Comparison of ENCODE assay signal across 13 cellular contexts in genomic region chr7:504221-505081, GRCh38. TPM values are rescaled to one million over a fixed set of nuclear protein-coding genes. Genes with fewer than 3 reads are reported as not detected.
DNase-seq lines count a peak whose midpoint lies in the region; ATAC-seq and TF ChIP-seq lines count a peak whose summit lies in the region.
"Had no signal": no experiment of that assay in that cellular context is flagged by ENCODE, and none has a peak within 500 bp of the region (broad histone marks: within the 10 kb centered on the region; RNA-seq: fewer than 3 reads in every experiment).

No MANE protein-coding gene starts in this region.

- BruUV-seq in Panc1 (replicated peaks; lab: Mats Ljungman, UMichigan) (no TSS peak), A673 (replicated peaks; lab: Mats Ljungman, UMichigan) (no TSS peak)

- TF ChIP-seq RAD21 in SK-N-SH (IDR thresholded peaks at IDR 0.05; ENCODE audit: low read length), result no peak

- H3K4me1 Mint-ChIP-seq in endodermal cell, result peaks cover 20% of the 10 kb centered on the region
- peaks cover 13% of the 10 kb centered on the region for H3K4me1 Mint-ChIP-seq in stimulated activated effector memory CD8-positive, alpha-beta T cell treated with anti-CD3 and anti-CD28 coated beads, Interleukin-12 subunit alpha, Interleukin-12 subunit beta, amount 100 ng/mL, for 72 hours
- H3K4me1 Mint-ChIP-seq: T-helper 17 cell had no signal

- CTCF ChIA-PET in Panc1 (lab: Charles Lee), result no interaction called here
- CTCF ChIA-PET in SK-N-SH (lab: Yijun Ruan, JAX), result no interaction called here
- CTCF ChIA-PET in A673 (lab: Charles Lee), result no interaction called here

- H3K9me3 ChIP-seq in Panc1 (ENCODE audit: control insufficient read depth, insufficient read depth, low read depth, low read length) (no peaks in the 10 kb centered on the region), endodermal cell (ENCODE audit: control insufficient read depth, low read length) (no peaks in the 10 kb centered on the region), lower lobe of right lung (no peaks in the 10 kb centered on the region), SK-N-SH (no peaks in the 10 kb centered on the region), A673 (ENCODE audit: low read depth, low read length, poor library complexity, severe bottlenecking) (no peaks in the 10 kb centered on the region)

- intact Hi-C loops in Panc1 (cut with micrococcal nuclease; ENCODE audit: unreplicated experiment) (no loop called here), lower lobe of right lung (cut with DNase I) (no loop called here), A673 (cut with micrococcal nuclease; ENCODE audit: unreplicated experiment) (no loop called here)

- H3K4me3 Mint-ChIP-seq in endodermal cell, result no peak overlapping the region
- H3K4me3 Mint-ChIP-seq in stimulated activated effector memory CD8-positive, alpha-beta T cell treated with anti-CD3 and anti-CD28 coated beads, Interleukin-12 subunit alpha, Interleukin-12 subunit beta, amount 100 ng/mL, for 72 hours, result no peak overlapping the region
- H3K4me3 Mint-ChIP-seq: T-helper 17 cell had no signal

- H3K79me2 ChIP-seq in SK-N-SH (ENCODE audit: insufficient read depth), result peaks cover 71% of the 10 kb centered on the region

- peaks cover 16% of the 10 kb centered on the region for H3F3A ChIP-seq in SK-N-SH (replicated peaks; ENCODE audit: insufficient read depth)

- H3K9me2 ChIP-seq in SK-N-SH, result no peaks in the 10 kb centered on the region

- H3K4me3 ChIP-seq in Panc1 (ENCODE audit: low read depth in 2 of 2, low read length in 2 of 2) (no peak overlapping the region), endodermal cell (ENCODE audit: low read length) (no peak overlapping the region), lower lobe of right lung (no peak overlapping the region), SK-N-SH (ENCODE audit: low read depth in 2 of 2, low read length in 1 of 2) (no peak overlapping the region), A673 (ENCODE audit: low read depth, low read length, poor library complexity, severe bottlenecking) (no peak overlapping the region)
- H3K4me3 ChIP-seq: neural progenitor cell had no signal

- H3K4me1 ChIP-seq in Panc1 (ENCODE audit: control insufficient read depth, insufficient read depth, low read length) (no peaks in the 10 kb centered on the region), endodermal cell (ENCODE audit: control insufficient read depth, insufficient read depth, low read length) (peaks cover 6% of the 10 kb centered on the region), lower lobe of right lung (peaks cover 22% of the 10 kb centered on the region), SK-N-SH (ENCODE audit: control insufficient read depth in 1 of 2, insufficient read depth in 2 of 2, low read depth in 1 of 2, low read length in 1 of 2) (no peaks in the 10 kb centered on the region), A673 (ENCODE audit: insufficient read depth, low read length, poor library complexity, severe bottlenecking) (no peaks in the 10 kb centered on the region)
- H3K4me1 ChIP-seq: neural progenitor cell had no signal

- DNase-seq in Panc1 (ENCODE audit: low read depth, low spot score) (no peak), endodermal cell (no peak), lower lobe of right lung (peak; percentile 66), glomerular visceral epithelial cell (ENCODE audit: extremely low spot score) (no peak), SK-N-SH (no peak), A673 (ENCODE audit: low spot score) (no peak)
- DNase-seq in stimulated activated effector memory CD8-positive, alpha-beta T cell treated with anti-CD3 and anti-CD28 coated beads, Interleukin-12 subunit alpha, Interleukin-12 subunit beta, amount 100 ng/mL, for 72 hours (ENCODE audit: low spot score in 2 of 2), result no peak
- DNase-seq: activated CD4-positive, alpha-beta T cell treated with anti-CD3 and anti-CD28 coated beads, Interleukin-2, amount 50 U/mL, for 4 hours; GF-D8; T-helper 17 cell had no signal

- peaks cover 83% of the 10 kb centered on the region for H4K20me1 ChIP-seq in SK-N-SH (ENCODE audit: insufficient read depth)

- H3K36me3 Mint-ChIP-seq in endodermal cell (ENCODE audit: low read depth), result peaks cover 37% of the 10 kb centered on the region
- H3K36me3 Mint-ChIP-seq in stimulated activated effector memory CD8-positive, alpha-beta T cell treated with anti-CD3 and anti-CD28 coated beads, Interleukin-12 subunit alpha, Interleukin-12 subunit beta, amount 100 ng/mL, for 72 hours, result peaks cover 97% of the 10 kb centered on the region
- H3K36me3 Mint-ChIP-seq: neural progenitor cell had no signal

- ATAC-seq in Panc1 (0 out of 2 replicates have a peak, but pooled peaks have one; percentile 35), lower lobe of right lung (peak; percentile 57 to 58), HG03095 (IDR thresholded peaks at IDR 0.05; ENCODE audit: unreplicated experiment) (no peak)
- no peak for ATAC-seq in stimulated activated effector memory CD8-positive, alpha-beta T cell treated with anti-CD3 and anti-CD28 coated beads, Interleukin-12 subunit alpha, Interleukin-12 subunit beta, amount 100 ng/mL, for 72 hours
- ATAC-seq: T-helper 17 cell had no signal

- TF ChIP-seq EP300 in SK-N-SH (IDR thresholded peaks at IDR 0.05; ENCODE audit: borderline replicate concordance in 1 of 2, low read depth in 1 of 2, low read length in 1 of 2), result no peak

- H3K9me3 Mint-ChIP-seq in endodermal cell, result no peaks in the 10 kb centered on the region
- H3K9me3 Mint-ChIP-seq in stimulated activated effector memory CD8-positive, alpha-beta T cell treated with anti-CD3 and anti-CD28 coated beads, Interleukin-12 subunit alpha, Interleukin-12 subunit beta, amount 100 ng/mL, for 72 hours, result no peaks in the 10 kb centered on the region
- H3K9me3 Mint-ChIP-seq: neural progenitor cell had no signal

- no peaks in the 10 kb centered on the region for H3K27me3 Mint-ChIP-seq in endodermal cell (ENCODE audit: insufficient read depth)
- H3K27me3 Mint-ChIP-seq: T-helper 17 cell had no signal

- H3K27ac ChIP-seq in Panc1 (ENCODE audit: low read length) (no peak overlapping the region), endodermal cell (ENCODE audit: low read depth, low read length) (no peak overlapping the region), lower lobe of right lung (peak overlapping the region; percentile 77), SK-N-SH (ENCODE audit: low read depth in 2 of 2, low read length in 1 of 2) (no peak overlapping the region), A673 (ENCODE audit: low read depth, low read length, poor library complexity, severe bottlenecking) (no peak overlapping the region)
- H3K27ac ChIP-seq: neural progenitor cell had no signal

- no peak overlapping the region for H3K4me2 ChIP-seq in SK-N-SH
- H3K4me2 ChIP-seq: neural progenitor cell had no signal

- TF ChIP-seq CTCF in Panc1 (IDR thresholded peaks at IDR 0.05), result no peak
- TF ChIP-seq CTCF in endodermal cell (conservative IDR thresholded peaks at IDR 0.05), result no peak
- TF ChIP-seq CTCF in lower lobe of right lung (IDR thresholded peaks at IDR 0.05), result no peak
- TF ChIP-seq CTCF in SK-N-SH (IDR thresholded peaks at IDR 0.05), result no peak
- no peak for TF ChIP-seq CTCF in A673 (conservative IDR thresholded peaks at IDR 0.05; ENCODE audit: low read depth, low read length)

- POLR2A ChIA-PET in Panc1 (lab: Charles Lee), result no interaction called here
- POLR2A ChIA-PET in SK-N-SH (lab: Yijun Ruan, JAX), result no interaction called here
- POLR2A ChIA-PET in A673 (lab: Charles Lee; ENCODE audit: low non-redundant PET), result no interaction called here

- in situ Hi-C loops in Panc1 (cut with HindIII; ENCODE audit: low pct_unique_long_range_greater_than_20kb, low sequenced_read_pairs), result no loop called here

- H2AFZ ChIP-seq in SK-N-SH (ENCODE audit: low read depth), result no peak overlapping the region
- H2AFZ ChIP-seq: neural progenitor cell had no signal

- H3K9ac ChIP-seq in endodermal cell (ENCODE audit: extremely low read depth, low read length, poor library complexity, severe bottlenecking) (no peak overlapping the region), SK-N-SH (no peak overlapping the region)
- H3K9ac ChIP-seq: neural progenitor cell had no signal

- no peaks in the 10 kb centered on the region for H3K36me3 ChIP-seq in Panc1 (ENCODE audit: control insufficient read depth, insufficient read depth, low read length)
- H3K36me3 ChIP-seq in endodermal cell (ENCODE audit: control insufficient read depth, insufficient read depth, low read length), result no peaks in the 10 kb centered on the region
- peaks cover 31% of the 10 kb centered on the region for H3K36me3 ChIP-seq in lower lobe of right lung
- peaks cover 23 to 51% of the 10 kb centered on the region in 2 experiments for H3K36me3 ChIP-seq in SK-N-SH (replicated peaks in 1 of 2; ENCODE audit: control insufficient read depth in 1 of 2, insufficient read depth in 2 of 2, low read length in 1 of 2)
- H3K36me3 ChIP-seq in A673 (ENCODE audit: insufficient read depth, low read length, poor library complexity, severe bottlenecking), result no peaks in the 10 kb centered on the region
- H3K36me3 ChIP-seq: neural progenitor cell had no signal

- H3K27ac Mint-ChIP-seq in endodermal cell, result peak overlapping the region; percentile 93
- H3K27ac Mint-ChIP-seq in stimulated activated effector memory CD8-positive, alpha-beta T cell treated with anti-CD3 and anti-CD28 coated beads, Interleukin-12 subunit alpha, Interleukin-12 subunit beta, amount 100 ng/mL, for 72 hours, result peak overlapping the region; percentile 81
- H3K27ac Mint-ChIP-seq: T-helper 17 cell had no signal

- H3K27me3 ChIP-seq in Panc1 (ENCODE audit: control insufficient read depth, insufficient read depth, low read length) (no peaks in the 10 kb centered on the region), endodermal cell (ENCODE audit: control insufficient read depth, insufficient read depth, low read length, poor library complexity, severe bottlenecking) (no peaks in the 10 kb centered on the region), lower lobe of right lung (ENCODE audit: low read depth) (no peaks in the 10 kb centered on the region), SK-N-SH (ENCODE audit: insufficient read depth) (no peaks in the 10 kb centered on the region), A673 (replicated peaks; ENCODE audit: insufficient read depth, low read depth, low read length, poor library complexity) (no peaks in the 10 kb centered on the region)
- H3K27me3 ChIP-seq: neural progenitor cell had no signal

- 92 to 94% methylated on average over 23 to 34 of the region's 34 CpGs for WGBS in endodermal cell (ENCODE audit: insufficient coverage in 1 of 2, insufficient read length in 1 of 2), 2 experiments
- WGBS in SK-N-SH (ENCODE audit: low lambda C conversion rate), result 87% methylated on average over 25 of the region's 34 CpGs

TF ChIP-seq in SK-N-SH, 30 proteins besides CTCF, POLR2A, EP300 and RAD21 (continues in another document):
- TF ChIP-seq TCF12 (IDR thresholded peaks at IDR 0.05) (no peak), TAF1 (IDR thresholded peaks at IDR 0.05; ENCODE audit: borderline replicate concordance, low read depth, low read length) (no peak)

RNA-seq across cellular contexts. Expression of gene PDGFA, which starts 15.2 kb away (rescaled TPM):
- 18.5 TPM for total RNA-seq in Panc1 (2021; ENCODE audit: unreplicated experiment)
- 18.1 TPM for polyA plus RNA-seq in Panc1 (2012; ENCODE audit: insufficient read length)
- 10 to 100 TPM; 11.9 to 24.1 TPM for total RNA-seq in endodermal cell
- 7.7 TPM for polyA plus RNA-seq in endodermal cell (2013, experiment 1 of 2)
- 5.3 TPM for polyA plus RNA-seq in endodermal cell (2013, experiment 2 of 2)
- total RNA-seq in lower lobe of right lung, result 27.1 TPM
- 13.5 and 18.9 TPM in 2 replicates for polyA plus RNA-seq in SK-N-SH (2012; rRNA removed)
- polyA plus RNA-seq in SK-N-SH (2012; cell fraction: cytosol; rRNA removed), result 6.8 and 9.8 TPM in 2 replicates
- 36.8 and 43.2 TPM in 2 replicates for polyA plus RNA-seq in SK-N-SH (2012; cell fraction: nucleus; rRNA removed)
- total RNA-seq in A673 (2021), result 2.1 and 4.3 TPM in 2 replicates
- total RNA-seq: OCI-LY7 had no signal

Comparison
In these comparisons a context has a peak if more than half of its experiments do, and no peak if none do; other contexts are left out.
1. ATAC-seq: peak in Panc1 (single experiment) and lower lobe of right lung (2 of 2); none in stimulated activated effector memory CD8-positive, alpha-beta T cell treated with anti-CD3 and anti-CD28 coated beads, Interleukin-12 subunit alpha, Interleukin-12 subunit beta, amount 100 ng/mL, for 72 hours (single experiment) and HG03095 (single experiment).